Comparison of ENCODE assay signal across 19 cellular contexts in genomic region chr9:32434892-32435291, GRCh38. TPM values are rescaled to one million over a fixed set of nuclear protein-coding genes. Genes with fewer than 3 reads are reported as not detected.
DNase-seq lines count a peak whose midpoint lies in the region; ATAC-seq, FAIRE-seq and TF ChIP-seq lines count a peak whose summit lies in the region.
"Had no signal": no experiment of that assay in that cellular context is flagged by ENCODE, and none has a peak within 500 bp of the region (broad histone marks: within the 10 kb centered on the region; RNA-seq: fewer than 3 reads in every experiment).

No MANE protein-coding gene starts in this region.

- no peak for ATAC-seq in CD8-positive, alpha-beta T cell
- ATAC-seq in omental fat pad (ENCODE audit: low FRiP score), result peak; percentile 39
- ATAC-seq in lower lobe of right lung, result no peak
- no peak for ATAC-seq in pancreas
- ATAC-seq: HCT116 had no signal

- no peak for TF ChIP-seq CTCF in CD8-positive, alpha-beta T cell (IDR thresholded peaks at IDR 0.05)
- TF ChIP-seq CTCF in bronchial epithelial cell (IDR thresholded peaks at IDR 0.05; ENCODE audit: insufficient read depth, low read length, severe bottlenecking), result no peak
- TF ChIP-seq CTCF in omental fat pad (IDR thresholded peaks at IDR 0.05), result no peak
- TF ChIP-seq CTCF in lower lobe of right lung (IDR thresholded peaks at IDR 0.05), result no peak
- no peak for TF ChIP-seq CTCF in pancreas (IDR thresholded peaks at IDR 0.05)

- no peak for DNase-seq in CD8-positive, alpha-beta T cell
- peak; percentile 46 for DNase-seq in bronchial epithelial cell (ENCODE audit: low read depth)
- peak; percentile 83 for DNase-seq in iris pigment epithelial cell (ENCODE audit: low read depth)
- DNase-seq in omental fat pad (ENCODE audit: low spot score), result no peak
- no peak for DNase-seq in CD1c-positive myeloid dendritic cell (ENCODE audit: extremely low spot score)
- DNase-seq in lower lobe of right lung, result no peak
- DNase-seq in AG20443 (ENCODE audit: low spot score), result no peak
- DNase-seq in pancreas, result no peak
- DNase-seq: AML-193; Calu3; CD4-positive, CD25-positive, alpha-beta regulatory T cell; DMS 273 treated with DMSO at 0.1 percent for 48 hours; GM23248 had no signal

- no peak overlapping the region for H3K4me3 ChIP-seq in CD8-positive, alpha-beta T cell (ENCODE audit: low read depth, low read length)
- H3K4me3 ChIP-seq in bronchial epithelial cell (ENCODE audit: low read depth, low read length) (no peak overlapping the region), lower lobe of right lung (no peak overlapping the region), pancreas (no peak overlapping the region)
- H3K4me3 ChIP-seq: BLaER1, GM23248 had no signal

- H3K36me3 Mint-ChIP-seq in CD8-positive, alpha-beta T cell, result peaks cover 88% of the 10 kb centered on the region

- FAIRE-seq in bronchial epithelial cell (lab: Jason Lieb, UNC) (no peak), pancreas (lab: Jason Lieb, UNC) (no peak)
- FAIRE-seq: GM18507, H54 had no signal

- WGBS in pancreas, 2 donors, result 75 to 78% methylated on average over 6 of the region's 6 CpGs

- no peaks in the 10 kb centered on the region for H3K9me3 ChIP-seq in CD8-positive, alpha-beta T cell (ENCODE audit: low read length)
- no peaks in the 10 kb centered on the region for H3K9me3 ChIP-seq in lower lobe of right lung
- no peaks in the 10 kb centered on the region for H3K9me3 ChIP-seq in pancreas
- H3K9me3 ChIP-seq: BLaER1 had no signal

- H3K36me3 ChIP-seq in CD8-positive, alpha-beta T cell (ENCODE audit: insufficient read depth, low read length), result peaks cover 7% of the 10 kb centered on the region
- H3K36me3 ChIP-seq in bronchial epithelial cell (ENCODE audit: control insufficient read depth, insufficient read depth, low read length) (peaks cover 1% of the 10 kb centered on the region), lower lobe of right lung (peaks cover 97% of the 10 kb centered on the region), pancreas (peaks cover 2 to 58% (median 4%) of the 10 kb centered on the region in 3 donors)

- H3K4me3 Mint-ChIP-seq in CD8-positive, alpha-beta T cell, result no peak overlapping the region
- H3K4me3 Mint-ChIP-seq: CD4-positive, CD25-positive, alpha-beta regulatory T cell had no signal

- intact Hi-C loops in CD8-positive, alpha-beta T cell (cut with DNase I, micrococcal nuclease), result loop anchor here (5.0 kb wide), 1 partner anchor 142 kb away; no protein-coding TSS in a partner anchor
- intact Hi-C loops in lower lobe of right lung (cut with DNase I) (no loop called here), pancreas (cut with DNase I) (loop anchor here in 2 of 3 donors (5.0 to 10.0 kb wide), 3 partner anchors 53 to 140 kb away; partner anchors contain the start of genes ACO1 (in 1 of the 2) and NDUFB6 (in 1 of the 2))

- CTCF ChIA-PET in CD8-positive, alpha-beta T cell (lab: Charles Lee), result interaction anchor here (1.4 to 8.1 kb wide), 2 partner anchors 57 to 145 kb away, joined by 4 to 104 read pairs; no protein-coding TSS in a partner anchor

- no peaks in the 10 kb centered on the region for H3K27me3 Mint-ChIP-seq in CD8-positive, alpha-beta T cell (ENCODE audit: low read depth)
- H3K27me3 Mint-ChIP-seq: CD4-positive, CD25-positive, alpha-beta regulatory T cell had no signal

- no peak overlapping the region for H3K27ac ChIP-seq in CD8-positive, alpha-beta T cell (ENCODE audit: low read depth, low read length)
- H3K27ac ChIP-seq in lower lobe of right lung (no peak overlapping the region), pancreas (no peak overlapping the region)
- H3K27ac ChIP-seq: 22Rv1, BLaER1, GM23248, HL-60 had no signal

- POLR2A ChIA-PET in CD8-positive, alpha-beta T cell (lab: Charles Lee), result no interaction called here

- H3K4me1 ChIP-seq in CD8-positive, alpha-beta T cell (ENCODE audit: insufficient read depth, low read length), result no peaks in the 10 kb centered on the region
- no peaks in the 10 kb centered on the region for H3K4me1 ChIP-seq in lower lobe of right lung
- no peaks in the 10 kb centered on the region for H3K4me1 ChIP-seq in pancreas
- H3K4me1 ChIP-seq: BLaER1 had no signal

- H3K27ac Mint-ChIP-seq in CD8-positive, alpha-beta T cell, result peak overlapping the region; percentile 18

- H3K27me3 ChIP-seq in CD8-positive, alpha-beta T cell (ENCODE audit: insufficient read depth, low read length), result no peaks in the 10 kb centered on the region
- H3K27me3 ChIP-seq in bronchial epithelial cell (ENCODE audit: control insufficient read depth, insufficient read depth, low read length), result no peaks in the 10 kb centered on the region
- H3K27me3 ChIP-seq in lower lobe of right lung (ENCODE audit: low read depth), result no peaks in the 10 kb centered on the region
- H3K27me3 ChIP-seq in pancreas, result no peaks in the 10 kb centered on the region
- H3K27me3 ChIP-seq: BLaER1 had no signal

- H3K9me3 Mint-ChIP-seq in CD8-positive, alpha-beta T cell, result no peaks in the 10 kb centered on the region

- no peaks in the 10 kb centered on the region for H3K4me1 Mint-ChIP-seq in CD8-positive, alpha-beta T cell (ENCODE audit: low read depth)
- H3K4me1 Mint-ChIP-seq: CD4-positive, CD25-positive, alpha-beta regulatory T cell had no signal

RNA-seq across cellular contexts. Expression of gene ACO1, which starts 50.4 kb away (rescaled TPM):
- total RNA-seq in CD8-positive, alpha-beta T cell, result 1 to 10 TPM; 3.1 to 3.6 TPM
- total RNA-seq in bronchial epithelial cell (11.8 and 12.9 TPM in 2 replicates), omental fat pad (100 to 1,000 TPM in 3 of 4 donors, 10 to 100 TPM in 1; 69.8 to 266 (median 165) TPM), lower lobe of right lung (33.6 TPM), pancreas (10 to 100 TPM; 27.0 to 35.6 (median 31.2) TPM)
- 10 to 100 TPM in 1 of 2 donors, 1 to 10 TPM in 1; 8.7 to 13.1 TPM for polyA plus RNA-seq in pancreas

Comparison
In these comparisons a context has a peak if more than half of its experiments do, and no peak if none do; other contexts are left out.
1. DNase-seq: peak in bronchial epithelial cell (single experiment) and iris pigment epithelial cell (single experiment); none in CD8-positive, alpha-beta T cell (0 of 7), omental fat pad (single experiment), CD1c-positive myeloid dendritic cell (single experiment), lower lobe of right lung (single experiment), AG20443 (single experiment) and pancreas (0 of 6).